Comparison of ENCODE assay signal across 11 cellular contexts in genomic region chr11:101126551-101127347, GRCh38. TPM values are rescaled to one million over a fixed set of nuclear protein-coding genes. Genes with fewer than 3 reads are reported as not detected.
DNase-seq lines count a peak whose midpoint lies in the region; ATAC-seq and TF ChIP-seq lines count a peak whose summit lies in the region.
"Had no signal": no experiment of that assay in that cellular context is flagged by ENCODE, and none has a peak within 500 bp of the region (broad histone marks: within the 10 kb centered on the region; RNA-seq: fewer than 3 reads in every experiment).

No MANE protein-coding gene starts in this region.

- H3K4me1 ChIP-seq in hepatocyte (ENCODE audit: insufficient read depth) (peaks cover 11% of the 10 kb centered on the region), rectal smooth muscle tissue (ENCODE audit: control insufficient read depth, insufficient read depth, low read length) (no peaks in the 10 kb centered on the region)

- H4K20me1 ChIP-seq in hepatocyte (ENCODE audit: insufficient read depth, poor library complexity, severe bottlenecking): no peaks in the 10 kb centered on the region

- H3K27ac ChIP-seq in hepatocyte (no peak overlapping the region), rectal smooth muscle tissue (ENCODE audit: low read depth, low read length) (peak overlapping the region; percentile 80)

- H3K36me3 ChIP-seq in hepatocyte (replicated peaks; ENCODE audit: insufficient read depth, low read depth) (no peaks in the 10 kb centered on the region), rectal smooth muscle tissue (ENCODE audit: control insufficient read depth, insufficient read depth, low read length) (no peaks in the 10 kb centered on the region)

- TF ChIP-seq CTCF in GM13977 (IDR thresholded peaks at IDR 0.05; ENCODE audit: extremely low read depth, insufficient read depth, missing control alignments): no peak
- no peak for TF ChIP-seq CTCF in hepatocyte (IDR thresholded peaks at IDR 0.05; ENCODE audit: poor library complexity)

- H3K9me3 Mint-ChIP-seq in activated T-helper 1 cell treated with anti-CD3 and anti-CD28 coated beads, Interleukin-12 subunit alpha, Interleukin-12 subunit beta, Interleukin-2, Interleukin-4 antibody, amounts not matched to agents 30 ng/mL and 10 ng/mL and 1 ng/mL, durations not matched to agents 14 hours and 24 hours and 36 hours: no peaks in the 10 kb centered on the region

- 4% methylated on average over 27 of the region's 28 CpGs for WGBS in hepatocyte (ENCODE audit: low lambda C conversion rate, missing lambda C conversion rate)

- DNase-seq in GM13977 (ENCODE audit: low spot score) (peak; percentile 21), hepatocyte (ENCODE audit: low spot score) (peak; percentile 8), NCI-H748 treated with DMSO at 0.1 percent for 48 hours (lab: John Stamatoyannopoulos, UW) (no peak), 8988T (no peak), amygdala (lab: John Stamatoyannopoulos, UW) (no peak)
- DNase-seq in activated T-helper 1 cell treated with anti-CD3 and anti-CD28 coated beads, Interleukin-12 subunit alpha, Interleukin-12 subunit beta, Interleukin-2, Interleukin-4 antibody, amounts not matched to agents 30 ng/mL and 10 ng/mL and 1 ng/mL, durations not matched to agents 14 hours and 24 hours and 36 hours (ENCODE audit: low spot score): no peak
- DNase-seq: activated CD4-positive, alpha-beta memory T cell treated with anti-CD3 and anti-CD28 coated beads for 36 hours; Karpas-422 had no signal

- H3K79me2 ChIP-seq in hepatocyte: no peaks in the 10 kb centered on the region

- no peak overlapping the region for H3K27ac Mint-ChIP-seq in activated T-helper 1 cell treated with anti-CD3 and anti-CD28 coated beads, Interleukin-12 subunit alpha, Interleukin-12 subunit beta, Interleukin-2, Interleukin-4 antibody, amounts not matched to agents 30 ng/mL and 10 ng/mL and 1 ng/mL, durations not matched to agents 14 hours and 24 hours and 36 hours
- H3K27ac Mint-ChIP-seq: activated CD4-positive, alpha-beta memory T cell treated with anti-CD3 and anti-CD28 coated beads for 36 hours had no signal

- H3K27me3 ChIP-seq in hepatocyte (peaks cover 92% of the 10 kb centered on the region), rectal smooth muscle tissue (ENCODE audit: control insufficient read depth, insufficient read depth, low read length) (peaks cover 6% of the 10 kb centered on the region)

- H2AFZ ChIP-seq in hepatocyte: peak overlapping the region; percentile 82

- H3K4me1 Mint-ChIP-seq in activated T-helper 1 cell treated with anti-CD3 and anti-CD28 coated beads, Interleukin-12 subunit alpha, Interleukin-12 subunit beta, Interleukin-2, Interleukin-4 antibody, amounts not matched to agents 30 ng/mL and 10 ng/mL and 1 ng/mL, durations not matched to agents 14 hours and 24 hours and 36 hours (ENCODE audit: low read depth): no peaks in the 10 kb centered on the region

- peak overlapping the region; percentile 32 for H3K9ac ChIP-seq in rectal smooth muscle tissue (ENCODE audit: low read length)

- no peaks in the 10 kb centered on the region for H3K9me2 ChIP-seq in hepatocyte (replicated peaks; ENCODE audit: insufficient read depth)

- no peaks in the 10 kb centered on the region for H3K9me3 ChIP-seq in hepatocyte (ENCODE audit: low read depth)

- H3K4me2 ChIP-seq in hepatocyte: peak overlapping the region; percentile 94

- in situ Hi-C loops in GM13977 (cut with MboI; ENCODE audit: low pct_unique_long_range_greater_than_20kb, low sequenced_read_pairs, unreplicated experiment): no loop called here

- intact Hi-C loops in activated T-helper 1 cell treated with anti-CD3 and anti-CD28 coated beads, Interleukin-12 subunit alpha, Interleukin-12 subunit beta, Interleukin-2, Interleukin-4 antibody, amounts not matched to agents 30 ng/mL and 10 ng/mL and 1 ng/mL, durations not matched to agents 14 hours and 24 hours and 36 hours (cut with micrococcal nuclease): no loop called here

- no peaks in the 10 kb centered on the region for H3K36me3 Mint-ChIP-seq in activated T-helper 1 cell treated with anti-CD3 and anti-CD28 coated beads, Interleukin-12 subunit alpha, Interleukin-12 subunit beta, Interleukin-2, Interleukin-4 antibody, amounts not matched to agents 30 ng/mL and 10 ng/mL and 1 ng/mL, durations not matched to agents 14 hours and 24 hours and 36 hours (ENCODE audit: low read depth)

- peak overlapping the region; percentile 48 for H3K4me3 ChIP-seq in hepatocyte
- H3K4me3 ChIP-seq in rectal smooth muscle tissue (ENCODE audit: low read length): peak overlapping the region; percentile 71

- H3K4me3 Mint-ChIP-seq in activated T-helper 1 cell treated with anti-CD3 and anti-CD28 coated beads, Interleukin-12 subunit alpha, Interleukin-12 subunit beta, Interleukin-2, Interleukin-4 antibody, amounts not matched to agents 30 ng/mL and 10 ng/mL and 1 ng/mL, durations not matched to agents 14 hours and 24 hours and 36 hours: peak overlapping the region; percentile 26
- H3K4me3 Mint-ChIP-seq: activated CD4-positive, alpha-beta memory T cell treated with anti-CD3 and anti-CD28 coated beads for 36 hours had no signal

- no peak for ATAC-seq in GM21786 (IDR thresholded peaks at IDR 0.05; ENCODE audit: unreplicated experiment)

- peaks cover 28% of the 10 kb centered on the region for H3K27me3 Mint-ChIP-seq in activated T-helper 1 cell treated with anti-CD3 and anti-CD28 coated beads, Interleukin-12 subunit alpha, Interleukin-12 subunit beta, Interleukin-2, Interleukin-4 antibody, amounts not matched to agents 30 ng/mL and 10 ng/mL and 1 ng/mL, durations not matched to agents 14 hours and 24 hours and 36 hours (ENCODE audit: insufficient read depth)

RNA-seq across cellular contexts. Expression of gene PGR, which starts 2.9 kb away (rescaled TPM):
- not detected in 2 replicates for total RNA-seq in activated T-helper 1 cell treated with anti-CD3 and anti-CD28 coated beads, Interleukin-12 subunit alpha, Interleukin-12 subunit beta, Interleukin-2, Interleukin-4 antibody, amounts not matched to agents 30 ng/mL and 10 ng/mL and 1 ng/mL, durations not matched to agents 14 hours and 24 hours and 36 hours
- 0.28 and 0.50 TPM in 2 replicates for total RNA-seq in hepatocyte
- 0.07 and 0.39 TPM in 2 replicates for polyA plus RNA-seq in hepatocyte
- total RNA-seq: activated CD4-positive, alpha-beta memory T cell treated with anti-CD3 and anti-CD28 coated beads for 36 hours; myocyte had no signal

Comparison
In these comparisons a context has a peak if more than half of its experiments do, and no peak if none do; other contexts are left out.
1. DNase-seq: peak in GM13977 (single experiment) and hepatocyte (single experiment); none in activated T-helper 1 cell treated with anti-CD3 and anti-CD28 coated beads, Interleukin-12 subunit alpha, Interleukin-12 subunit beta, Interleukin-2, Interleukin-4 antibody, amounts not matched to agents 30 ng/mL and 10 ng/mL and 1 ng/mL, durations not matched to agents 14 hours and 24 hours and 36 hours (single experiment), NCI-H748 treated with DMSO at 0.1 percent for 48 hours (single experiment), 8988T (single experiment) and amygdala (0 of 56).